8 cellular contexts compared by ENCODE assay signal in genomic region chr19:1241417-1242095, GRCh38. TPM values are rescaled to one million over a fixed set of nuclear protein-coding genes. Genes with fewer than 3 reads are reported as not detected.
A peak's percentile ranks its signal among the peaks of the same experiment; 100 is the strongest.
DNase-seq lines count a peak whose midpoint lies in the region; FAIRE-seq and TF ChIP-seq lines count a peak whose summit lies in the region.

Gene ATP5F1D, plus strand, starts transcription at chr19:1241751. Its CDS starts 100 bp downstream, at chr19:1241851.

- WGBS in liver: under 1% methylated on average over 79 of the region's 79 CpGs

- CTCF ChIA-PET in activated CD4-positive, alpha-beta memory T cell treated with anti-CD3 and anti-CD28 coated beads for 36 hours (lab: Charles Lee): interaction anchor here (0.6 to 8.1 kb wide), 10 partner anchors 20 to 257 kb away, joined by 3 to 649 read pairs (median 4); partner anchors contain the start of genes CIRBP and WDR18

- POLR2A ChIA-PET in activated CD4-positive, alpha-beta memory T cell treated with anti-CD3 and anti-CD28 coated beads for 36 hours (lab: Charles Lee): interaction anchor here (0.8 to 2.7 kb wide), 3 partner anchors 28 to 31 kb away, joined by 3 to 10 read pairs (median 4); partner anchors contain the start of gene CIRBP

- H3K27me3 Mint-ChIP-seq in activated CD4-positive, alpha-beta memory T cell treated with anti-CD3 and anti-CD28 coated beads for 36 hours: peaks cover 9% of the 10 kb centered on the region

- peaks cover 34 to 73% (median 48%) of the 10 kb centered on the region in 4 donors for H3K4me1 ChIP-seq in liver (ENCODE audit: control insufficient read depth in 4 of 4, insufficient read depth in 4 of 4, low read length in 3 of 4)

- H3K9me3 Mint-ChIP-seq in activated CD4-positive, alpha-beta memory T cell treated with anti-CD3 and anti-CD28 coated beads for 36 hours: no peaks in the 10 kb centered on the region

- H3K27me3 ChIP-seq in HL-60 (ENCODE audit: insufficient read depth, poor library complexity, severe bottlenecking): peaks cover 9% of the 10 kb centered on the region
- H3K27me3 ChIP-seq in dorsolateral prefrontal cortex: no peaks in the 10 kb centered on the region
- H3K27me3 ChIP-seq in liver (ENCODE audit: control insufficient read depth in 4 of 4, insufficient read depth in 4 of 4, low read length in 3 of 4): no peaks in the 10 kb centered on the region

- DNase-seq in AG10803 (ENCODE audit: low read depth) (peak; percentile 93), GM19239 (ENCODE audit: insufficient read length, low spot score) (peak; percentile 99), HL-60 (ENCODE audit: low read depth in 1 of 2, low spot score in 1 of 2) (peak; percentile 89 to 95), NCI-H82 treated with DMSO at 0.1 percent for 48 hours (lab: John Stamatoyannopoulos, UW; ENCODE audit: unreplicated experiment) (peak; percentile 65), dorsolateral prefrontal cortex (peak; percentile 90 to 97 (median 93))
- peak; percentile 96 for DNase-seq in activated CD4-positive, alpha-beta memory T cell treated with anti-CD3 and anti-CD28 coated beads for 36 hours
- peak; percentile 93 for DNase-seq in stimulated activated CD4-positive, alpha-beta T cell treated with anti-CD3 and anti-CD28 coated beads, Interleukin-4, amount 100 ng/mL, for 1 hour

- H3K27ac ChIP-seq in HL-60 (replicated peaks): peak within 1 kb of the TSS; percentile 61
- peak within 1 kb of the TSS; percentile 80 to 100 (median 98) for H3K27ac ChIP-seq in dorsolateral prefrontal cortex
- H3K27ac ChIP-seq in liver (ENCODE audit: low read depth in 1 of 2, low read length in 2 of 2): peak within 1 kb of the TSS; percentile 91 to 95

- H3K9ac ChIP-seq in liver (ENCODE audit: low read depth in 1 of 2, low read length in 2 of 2): peak within 1 kb of the TSS; percentile 41 to 89

- H3K4me3 ChIP-seq in AG10803 (ENCODE audit: low read length) (peak within 1 kb of the TSS; percentile 76), HL-60 (replicated peaks; ENCODE audit: insufficient read depth, low read length) (peak within 1 kb of the TSS; percentile 86), dorsolateral prefrontal cortex (peak within 1 kb of the TSS; percentile 69 to 99 (median 91)), liver (ENCODE audit: low read depth in 1 of 3, low read length in 3 of 3) (peak within 1 kb of the TSS; percentile 79 to 89 (median 84))

- H3K27ac Mint-ChIP-seq in activated CD4-positive, alpha-beta memory T cell treated with anti-CD3 and anti-CD28 coated beads for 36 hours: peak within 1 kb of the TSS; percentile 80

- H3K4me3 Mint-ChIP-seq in activated CD4-positive, alpha-beta memory T cell treated with anti-CD3 and anti-CD28 coated beads for 36 hours: peak within 1 kb of the TSS; percentile 91

- no peak for TF ChIP-seq CTCF in AG10803 (conservative IDR thresholded peaks at IDR 0.05; ENCODE audit: low read length)
- TF ChIP-seq CTCF in HL-60 (IDR thresholded peaks at IDR 0.05; ENCODE audit: insufficient read depth, low read length): no peak
- TF ChIP-seq CTCF in dorsolateral prefrontal cortex (IDR thresholded peaks at IDR 0.05 in 54 of 56, conservative IDR thresholded peaks at IDR 0.05 in 2 of 56; ENCODE audit: low read depth in 1 of 56, partially characterized antibody in 56 of 56): peak in 38 of 56 donors; percentile 7 to 63 (median 32)
- no peak for TF ChIP-seq CTCF in liver (IDR thresholded peaks at IDR 0.05; ENCODE audit: low read depth, low read length, missing input control)

- peak; percentile 98 for FAIRE-seq in GM19239 (lab: Jason Lieb, UNC)

- peaks cover 37% of the 10 kb centered on the region for H3K4me1 Mint-ChIP-seq in activated CD4-positive, alpha-beta memory T cell treated with anti-CD3 and anti-CD28 coated beads for 36 hours (ENCODE audit: low read depth)

- H3K36me3 Mint-ChIP-seq in activated CD4-positive, alpha-beta memory T cell treated with anti-CD3 and anti-CD28 coated beads for 36 hours: no peaks in the 10 kb centered on the region

- H3K36me3 ChIP-seq in liver (ENCODE audit: control insufficient read depth in 4 of 4, insufficient read depth in 3 of 4, low read depth in 1 of 4, low read length in 3 of 4): no peaks in the 10 kb centered on the region

- no peaks in the 10 kb centered on the region for H3K9me3 ChIP-seq in liver (ENCODE audit: control insufficient read depth in 4 of 4, low read length in 3 of 4)

- intact Hi-C loops in activated CD4-positive, alpha-beta memory T cell treated with anti-CD3 and anti-CD28 coated beads for 36 hours (cut with micrococcal nuclease): loop anchor here (2.0 to 5.0 kb wide), 5 partner anchors 109 to 321 kb away; partner anchors contain the start of genes GPX4, GRIN3B, RNU6-2 and TMEM259
- intact Hi-C loops in dorsolateral prefrontal cortex (cut with DNase I): loop anchor here in 1 of 2 donors (2.0 kb wide), 1 partner anchor 21 kb away; no protein-coding TSS in a partner anchor

- peak in 1 of 2 donors; percentile 11 for TF ChIP-seq RAD21 in liver (IDR thresholded peaks at IDR 0.05)

TF ChIP-seq in liver, 16 proteins besides CTCF, POLR2A, EP300 and RAD21:
- TF ChIP-seq SP1 (IDR thresholded peaks at IDR 0.05): peak; percentile 35
- TF ChIP-seq YY1 (IDR thresholded peaks at IDR 0.05): peak; percentile 38
- TF ChIP-seq ATF3 (IDR thresholded peaks at IDR 0.05): no peak
- TF ChIP-seq REST (IDR thresholded peaks at IDR 0.05): peak; percentile 53
- TF ChIP-seq RXRA (IDR thresholded peaks at IDR 0.05): peak; percentile 17 to 22
- peak; percentile 38 for TF ChIP-seq NR2F2 (IDR thresholded peaks at IDR 0.05)
- TF ChIP-seq HNF4A (conservative IDR thresholded peaks at IDR 0.05): no peak
- TF ChIP-seq GABPA (IDR thresholded peaks at IDR 0.05 in 1 of 2, conservative IDR thresholded peaks at IDR 0.05 in 1 of 2): peak in 1 of 2 donors; percentile 43
- no peak for TF ChIP-seq HNF4G (IDR thresholded peaks at IDR 0.05)

RNA-seq across cellular contexts. Expression of gene ATP5F1D, which starts in this region (rescaled TPM):
- 100 to 1,000 TPM; 178 to 192 TPM for total RNA-seq in activated CD4-positive, alpha-beta memory T cell treated with anti-CD3 and anti-CD28 coated beads for 36 hours
- total RNA-seq in dorsolateral prefrontal cortex: 100 to 1,000 TPM; 170 to 316 (median 242) TPM
- total RNA-seq in liver: 10 to 100 TPM; 20.2 to 44.5 TPM
- polyA plus RNA-seq in liver: 100 to 1,000 TPM; 246 to 315 TPM

Comparison
In these comparisons a context has a peak if more than half of its experiments do, and no peak if none do; other contexts are left out.
1. Peak in every context shown above with its lines: DNase-seq, H3K4me3 ChIP-seq and H3K27ac ChIP-seq.
2. CTCF ChIP-seq: peak in dorsolateral prefrontal cortex (38 of 56); none in AG10803 (single experiment), HL-60 (single experiment) and liver (single experiment).